In genomic region chr18:26134110-26134509, GRCh38 we compare ENCODE assay signal across 15 cellular contexts. TPM values are rescaled to one million over a fixed set of nuclear protein-coding genes. Genes with fewer than 3 reads are reported as not detected.
DNase-seq lines count a peak whose midpoint lies in the region; ATAC-seq lines count a peak whose summit lies in the region.
"Had no signal": no experiment of that assay in that cellular context is flagged by ENCODE, and none has a peak within 500 bp of the region (broad histone marks: within the 10 kb centered on the region; RNA-seq: fewer than 3 reads in every experiment).

No MANE protein-coding gene starts in this region.

- no peak overlapping the region for H4K91ac ChIP-seq in neuronal stem cell (ENCODE audit: low read depth, low read length, poor library complexity)

- intact Hi-C loops in activated CD4-positive, alpha-beta T cell treated with anti-CD3 and anti-CD28 coated beads, Interleukin-2, amount 10 ng/mL, durations not matched to agents 24 days and 14 days (cut with micrococcal nuclease) = no loop called here

- H3K14ac ChIP-seq in neuronal stem cell (ENCODE audit: low read length) = peak overlapping the region; percentile 71

- no peak overlapping the region for H2AK5ac ChIP-seq in neuronal stem cell (ENCODE audit: low read depth, low read length)

- peak overlapping the region; percentile 83 for H3K27ac Mint-ChIP-seq in activated CD4-positive, alpha-beta T cell treated with anti-CD3 and anti-CD28 coated beads, Interleukin-2, amount 10 ng/mL, durations not matched to agents 24 days and 14 days
- peak overlapping the region; percentile 81 for H3K27ac Mint-ChIP-seq in activated naive CD8-positive, alpha-beta T cell

- H3K27ac ChIP-seq in neuronal stem cell (replicated peaks; ENCODE audit: low read length) = no peak overlapping the region
- H3K27ac ChIP-seq: cardiac muscle cell had no signal

- H3K4me3 ChIP-seq in neuronal stem cell (ENCODE audit: low read length in 2 of 2) = no peak overlapping the region
- H3K4me3 ChIP-seq: cardiac muscle cell, mucosa of descending colon had no signal

- ATAC-seq in HG02798 (IDR thresholded peaks at IDR 0.05; ENCODE audit: poor library complexity, unreplicated experiment) (peak; percentile 22), HG02973 (IDR thresholded peaks at IDR 0.05; ENCODE audit: unreplicated experiment) (no peak)

- H2AFZ ChIP-seq in neuronal stem cell (ENCODE audit: low read length) = peak overlapping the region; percentile 31

- peaks cover 0 to 2% (median 0%) of the 10 kb centered on the region in 3 experiments for H3K27me3 ChIP-seq in neuronal stem cell (ENCODE audit: control insufficient read depth in 3 of 3, insufficient read depth in 3 of 3, low read depth in 1 of 3, low read length in 3 of 3)
- H3K27me3 ChIP-seq: cardiac muscle cell had no signal

- H3K9ac ChIP-seq in neuronal stem cell (ENCODE audit: low read depth, low read length, poor library complexity) = no peak overlapping the region

- peak overlapping the region; percentile 27 for H2BK15ac ChIP-seq in neuronal stem cell (ENCODE audit: low read length)

- no peak for DNase-seq in activated CD4-positive, alpha-beta T cell treated with anti-CD3 and anti-CD28 coated beads, Interleukin-2, amount 10 ng/mL, durations not matched to agents 24 days and 14 days
- DNase-seq in activated CD4-positive, alpha-beta T cell treated with anti-CD3 and anti-CD28 coated beads, Interleukin-2, amount 50 U/mL, for 4 hours = no peak
- DNase-seq in neuronal stem cell (ENCODE audit: low spot score) (no peak), cerebellar nuclear complex (lab: John Stamatoyannopoulos, UW) (no peak)
- no peak for DNase-seq in activated effector memory CD4-positive, alpha-beta T cell treated with Interleukin-2 at 50 U/mL for 16 hours
- DNase-seq: DMS79, NCI-H446 had no signal

- H3K4me1 Mint-ChIP-seq in activated CD4-positive, alpha-beta T cell treated with anti-CD3 and anti-CD28 coated beads, Interleukin-2, amount 10 ng/mL, durations not matched to agents 24 days and 14 days = peaks cover 2% of the 10 kb centered on the region
- H3K4me1 Mint-ChIP-seq in activated naive CD8-positive, alpha-beta T cell (ENCODE audit: low read depth) = peaks cover 5% of the 10 kb centered on the region

- peak overlapping the region; percentile 27 for H3K18ac ChIP-seq in neuronal stem cell (ENCODE audit: low read length)

- peak overlapping the region; percentile 26 for H2BK120ac ChIP-seq in neuronal stem cell (ENCODE audit: low read depth, low read length)

- H3K4me1 ChIP-seq in neuronal stem cell (ENCODE audit: control insufficient read depth in 2 of 2, insufficient read depth in 1 of 2, low read depth in 1 of 2, low read length in 2 of 2) = no peaks in the 10 kb centered on the region

- no peaks in the 10 kb centered on the region for H3K36me3 Mint-ChIP-seq in activated CD4-positive, alpha-beta T cell treated with anti-CD3 and anti-CD28 coated beads, Interleukin-2, amount 10 ng/mL, durations not matched to agents 24 days and 14 days (ENCODE audit: low read depth)
- no peaks in the 10 kb centered on the region for H3K36me3 Mint-ChIP-seq in activated naive CD8-positive, alpha-beta T cell

- H3K4ac ChIP-seq in neuronal stem cell (ENCODE audit: low read length) = no peak overlapping the region

- peak overlapping the region; percentile 80 for H3K4me3 Mint-ChIP-seq in activated CD4-positive, alpha-beta T cell treated with anti-CD3 and anti-CD28 coated beads, Interleukin-2, amount 10 ng/mL, durations not matched to agents 24 days and 14 days
- peak overlapping the region; percentile 82 for H3K4me3 Mint-ChIP-seq in activated naive CD8-positive, alpha-beta T cell

- peaks cover under 1% of the 10 kb centered on the region for H3K9me3 Mint-ChIP-seq in activated CD4-positive, alpha-beta T cell treated with anti-CD3 and anti-CD28 coated beads, Interleukin-2, amount 10 ng/mL, durations not matched to agents 24 days and 14 days
- no peaks in the 10 kb centered on the region for H3K9me3 Mint-ChIP-seq in activated naive CD8-positive, alpha-beta T cell (ENCODE audit: low read depth)

- H3K4me2 ChIP-seq in neuronal stem cell (ENCODE audit: insufficient read depth, low read length, poor library complexity, severe bottlenecking) = no peak overlapping the region

- no CpG with 5 or more reads among the region's 6 CpGs for WGBS in neuronal stem cell (ENCODE audit: extremely low coverage in 2 of 2, insufficient read length in 2 of 2, insufficient replicate concordance in 1 of 2), 2 donors

- H3K79me1 ChIP-seq in neuronal stem cell (ENCODE audit: low read depth, low read length) = no peaks in the 10 kb centered on the region

- H2BK12ac ChIP-seq in neuronal stem cell (ENCODE audit: low read length) = no peak overlapping the region

- peaks cover 0 to 3% of the 10 kb centered on the region in 2 donors for H3K9me3 ChIP-seq in neuronal stem cell (replicated peaks in 1 of 2; ENCODE audit: control insufficient read depth in 2 of 2, insufficient read depth in 1 of 2, low read depth in 1 of 2, low read length in 2 of 2)
- H3K9me3 ChIP-seq: mucosa of descending colon had no signal

- H4K8ac ChIP-seq in neuronal stem cell (ENCODE audit: low read depth, low read length) = no peak overlapping the region

- H2BK5ac ChIP-seq in neuronal stem cell (ENCODE audit: low read length) = no peak overlapping the region

- H3K23ac ChIP-seq in neuronal stem cell (ENCODE audit: low read depth, low read length, poor library complexity) = no peak overlapping the region

- H3K36me3 ChIP-seq in neuronal stem cell (replicated peaks in 1 of 2; ENCODE audit: control insufficient read depth in 2 of 2, insufficient read depth in 2 of 2, low read length in 2 of 2) = no peaks in the 10 kb centered on the region
- H3K36me3 ChIP-seq: cardiac muscle cell had no signal

- H3K27me3 Mint-ChIP-seq in activated CD4-positive, alpha-beta T cell treated with anti-CD3 and anti-CD28 coated beads, Interleukin-2, amount 10 ng/mL, durations not matched to agents 24 days and 14 days = no peaks in the 10 kb centered on the region
- H3K27me3 Mint-ChIP-seq in activated naive CD8-positive, alpha-beta T cell = no peaks in the 10 kb centered on the region

RNA-seq across cellular contexts. Expression of gene PSMA8, which starts 0.4 kb away (rescaled TPM):
- total RNA-seq in activated CD4-positive, alpha-beta T cell treated with anti-CD3 and anti-CD28 coated beads, Interleukin-2, amount 10 ng/mL, durations not matched to agents 24 days and 14 days = 0.80 and 0.93 TPM in 2 replicates
- polyA plus RNA-seq in neuronal stem cell (2013, experiment 1 of 2) = not detected
- not detected for polyA plus RNA-seq in neuronal stem cell (2013, experiment 2 of 2)
- total RNA-seq: A172, cardiac muscle cell, esophagus mucosa, mucosa of descending colon, renal cortical epithelial cell had no signal
- polyA plus RNA-seq: cardiac muscle cell had no signal

RNA-seq across cellular contexts. Expression of gene SS18, which starts 43.7 kb away (rescaled TPM):
- 66.2 and 70.8 TPM in 2 replicates for total RNA-seq in activated CD4-positive, alpha-beta T cell treated with anti-CD3 and anti-CD28 coated beads, Interleukin-2, amount 10 ng/mL, durations not matched to agents 24 days and 14 days
- 55.4 TPM for polyA plus RNA-seq in neuronal stem cell (2013, experiment 1 of 2)
- polyA plus RNA-seq in neuronal stem cell (2013, experiment 2 of 2) = 55.7 TPM
